23 cellular contexts compared by ENCODE assay signal in genomic region chr1:217574265-217574949, GRCh38. TPM values are rescaled to one million over a fixed set of nuclear protein-coding genes. Genes with fewer than 3 reads are reported as not detected.
DNase-seq lines count a peak whose midpoint lies in the region; ATAC-seq, FAIRE-seq and TF ChIP-seq lines count a peak whose summit lies in the region.
"Had no signal": no experiment of that assay in that cellular context is flagged by ENCODE, and none has a peak within 500 bp of the region (broad histone marks: within the 10 kb centered on the region; RNA-seq: fewer than 3 reads in every experiment).

No MANE protein-coding gene starts in this region.

- H3K4me3 ChIP-seq in Caco-2 (ENCODE audit: low read depth, low read length) (no peak overlapping the region), small intestine (ENCODE audit: low read depth in 1 of 2, low read length in 2 of 2) (no peak overlapping the region)
- H3K4me3 ChIP-seq: GM12878, MG63 had no signal

- intact Hi-C loops in Caco-2 (cut with micrococcal nuclease; ENCODE audit: unreplicated experiment) (no loop called here), left colon (cut with DNase I, micrococcal nuclease) (no loop called here)

- no peak overlapping the region for H3K27ac ChIP-seq in small intestine (ENCODE audit: low read depth in 1 of 2, low read length in 1 of 2)
- H3K27ac ChIP-seq: RWPE1 had no signal

- no peaks in the 10 kb centered on the region for H3K9me3 ChIP-seq in Caco-2
- H3K9me3 ChIP-seq in small intestine (ENCODE audit: control insufficient read depth, low read depth), result no peaks in the 10 kb centered on the region
- H3K9me3 ChIP-seq: BE2C, MG63 had no signal

- H3K36me3 Mint-ChIP-seq in Caco-2 (ENCODE audit: insufficient read depth, unreplicated experiment), result no peaks in the 10 kb centered on the region

- H3K4me1 Mint-ChIP-seq in Caco-2 (ENCODE audit: low read depth, unreplicated experiment), result peaks cover 8% of the 10 kb centered on the region
- H3K4me1 Mint-ChIP-seq: T-cell had no signal

- CTCF ChIA-PET in Caco-2 (lab: Charles Lee), result interaction anchor here (0.7 to 1.1 kb wide), 2 partner anchors 16 to 86 kb away, joined by 4 to 5 read pairs; no protein-coding TSS in a partner anchor

- BruUV-seq in Caco-2 (replicated peaks; lab: Mats Ljungman, UMichigan), result no TSS peak

- DNase-seq in Caco-2 (peak; percentile 38 to 47), NCI-H774 (lab: John Stamatoyannopoulos, UW) (peak; percentile 21), left colon (no peak), small intestine (peak; percentile 3), hippocampal formation (lab: John Stamatoyannopoulos, UW) (no peak), erythroblast (lab: John Stamatoyannopoulos, UW) (no peak)
- DNase-seq: BE2C; CD4-positive, CD25-positive, alpha-beta regulatory T cell; DMS 273 treated with DMSO at 0.1 percent for 48 hours; DMS79 treated with DMSO at 0.1 percent for 48 hours; Kasumi-1; MG63; NCI-H1417; NCI-H1694 treated with DMSO at 0.1 percent for 48 hours; NCI-H446; NCI-H526 treated with DMSO at 0.1 percent for 48 hours; SHP77 treated with DMSO at 0.1 percent for 48 hours; T-cell had no signal

- no peaks in the 10 kb centered on the region for H3K9me3 Mint-ChIP-seq in Caco-2 (ENCODE audit: unreplicated experiment)
- H3K9me3 Mint-ChIP-seq: CD4-positive, CD25-positive, alpha-beta regulatory T cell; T-cell had no signal

- POLR2A ChIA-PET in Caco-2 (lab: Charles Lee), result no interaction called here

- no peaks in the 10 kb centered on the region for H3K27me3 Mint-ChIP-seq in Caco-2 (ENCODE audit: insufficient read depth, unreplicated experiment)
- H3K27me3 Mint-ChIP-seq: CD4-positive, CD25-positive, alpha-beta regulatory T cell; T-cell had no signal

- TF ChIP-seq POLR2A in erythroblast (IDR thresholded peaks at IDR 0.05; ENCODE audit: low read length), result no peak

- H3K27me3 ChIP-seq in Caco-2 (replicated peaks; ENCODE audit: control insufficient read depth, insufficient read depth, low read length), result no peaks in the 10 kb centered on the region
- no peaks in the 10 kb centered on the region for H3K27me3 ChIP-seq in small intestine (ENCODE audit: control insufficient read depth in 2 of 2, insufficient read depth in 2 of 2, low read length in 2 of 2)
- H3K27me3 ChIP-seq: BE2C, MG63 had no signal

- ATAC-seq in left colon, result peak; percentile 76
- no peak for ATAC-seq in GM18907 (IDR thresholded peaks at IDR 0.05; ENCODE audit: unreplicated experiment)
- ATAC-seq: GM12878, T-cell had no signal

- no peak for FAIRE-seq in small intestine (lab: Jason Lieb, UNC)
- FAIRE-seq: H1 had no signal

- H3K4me1 ChIP-seq in Caco-2 (peaks cover 37% of the 10 kb centered on the region), small intestine (ENCODE audit: control insufficient read depth in 2 of 2, insufficient read depth in 1 of 2, low read depth in 1 of 2, low read length in 1 of 2) (no peaks in the 10 kb centered on the region)
- H3K4me1 ChIP-seq: BE2C had no signal

- no peaks in the 10 kb centered on the region for H3K36me3 ChIP-seq in Caco-2 (ENCODE audit: control insufficient read depth, insufficient read depth, low read length)
- H3K36me3 ChIP-seq in small intestine (ENCODE audit: control insufficient read depth in 2 of 2, insufficient read depth in 2 of 2, low read length in 2 of 2), result no peaks in the 10 kb centered on the region
- H3K36me3 ChIP-seq: BE2C had no signal

- peak overlapping the region; percentile 51 for H3K4me3 Mint-ChIP-seq in Caco-2 (ENCODE audit: unreplicated experiment)
- H3K4me3 Mint-ChIP-seq: CD4-positive, CD25-positive, alpha-beta regulatory T cell; T-cell had no signal

- peak overlapping the region; percentile 70 for H3K27ac Mint-ChIP-seq in Caco-2 (ENCODE audit: unreplicated experiment)
- H3K27ac Mint-ChIP-seq: CD4-positive, CD25-positive, alpha-beta regulatory T cell; T-cell had no signal

- TF ChIP-seq CTCF in Caco-2 (IDR thresholded peaks at IDR 0.05; ENCODE audit: insufficient read depth in 1 of 2, low read depth in 1 of 2, low read length in 1 of 2, severe bottlenecking in 1 of 2, unreplicated experiment in 1 of 2), result no peak

- 71 to 80% (median 72%) methylated on average over 6 of the region's 6 CpGs for WGBS in small intestine, 3 donors

RNA-seq across cellular contexts. Expression of gene GPATCH2, which starts 56.5 kb away (rescaled TPM):
- total RNA-seq in Caco-2 (2022), result 12.4 and 13.2 TPM in 2 replicates
- total RNA-seq in left colon, result 10 to 100 TPM; 11.6 to 12.4 TPM
- polyA plus RNA-seq in small intestine, result 1 to 10 TPM; 2.7 to 6.5 (median 4.7) TPM

RNA-seq across cellular contexts. Expression of gene SPATA17, which starts 56.7 kb away (rescaled TPM):
- 0.84 and 1.1 TPM in 2 replicates for total RNA-seq in Caco-2 (2022)
- under 1 TPM; 0.25 to 0.27 TPM for total RNA-seq in left colon
- under 1 TPM in 1 of 3 donors, not detected in 2; 0.10 TPM for polyA plus RNA-seq in small intestine
- total RNA-seq: A673; CD4-positive, CD25-positive, alpha-beta regulatory T cell had no signal
- polyA plus RNA-seq: CD4-positive, CD25-positive, alpha-beta regulatory T cell had no signal

Comparison
In these comparisons a context has a peak if more than half of its experiments do, and no peak if none do; other contexts are left out.
1. DNase-seq: peak in Caco-2 (2 of 2), NCI-H774 (single experiment) and small intestine (single experiment); none in left colon (0 of 2), hippocampal formation (0 of 2) and erythroblast (0 of 2).